ENCODE assay signal across 8 cellular contexts in the genomic region with DNA sequence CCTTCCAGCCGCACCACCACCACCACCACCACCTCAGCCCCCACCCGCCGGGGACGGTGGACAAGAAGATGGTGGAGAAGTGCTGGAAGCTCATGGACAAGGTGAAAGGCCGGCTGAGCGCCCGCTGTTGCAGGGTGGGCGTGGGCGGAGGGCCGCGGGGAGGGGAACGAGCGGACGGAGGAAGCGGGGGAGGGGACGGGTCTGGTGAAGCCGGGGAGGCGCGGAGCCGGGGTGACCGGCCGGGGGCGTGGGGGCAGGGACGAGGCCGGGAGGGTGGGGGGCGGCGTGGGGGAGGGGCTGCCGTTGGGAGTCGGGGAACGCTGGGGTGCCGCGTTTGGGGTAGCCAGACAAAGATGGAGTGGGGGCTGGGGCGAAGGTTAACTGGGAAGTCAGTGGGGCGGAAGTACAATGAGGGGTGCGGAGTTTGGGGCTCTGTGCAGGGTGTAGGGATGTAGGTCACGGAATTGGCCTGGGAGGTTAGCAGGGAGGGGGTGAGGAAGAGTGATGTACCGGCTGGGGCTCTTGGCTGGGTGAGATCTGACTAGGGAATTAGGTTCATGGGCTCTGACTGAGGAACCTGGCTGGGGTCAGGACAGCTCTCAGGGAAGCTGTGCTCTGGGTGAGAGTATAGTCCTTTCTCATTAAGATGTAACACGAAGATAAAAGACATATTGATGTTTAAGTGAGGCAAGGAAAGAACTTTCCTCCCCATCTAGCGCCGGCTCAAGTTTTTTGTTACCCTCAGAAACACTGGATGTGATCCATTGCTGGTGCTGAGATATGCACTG. TPM values are rescaled to one million over a fixed set of nuclear protein-coding genes. Genes with fewer than 3 reads are reported as not detected.
DNase-seq lines count a peak whose midpoint lies in the region; ATAC-seq and TF ChIP-seq lines count a peak whose summit lies in the region.

No MANE protein-coding gene starts in this region.

- H3K27ac ChIP-seq in RWPE1, result peak overlapping the region; percentile 95
- peak overlapping the region; percentile 95 to 99 for H3K27ac ChIP-seq in right atrium auricular region
- H3K27ac ChIP-seq in rectal smooth muscle tissue (ENCODE audit: low read depth, low read length), result peak overlapping the region; percentile 89
- H3K27ac ChIP-seq in vagina, result peak overlapping the region; percentile 95

- CTCF ChIA-PET in RWPE1 (lab: Yijun Ruan, JAX), result interaction anchor here (0.6 to 0.9 kb wide), 5 partner anchors 10 to 131 kb away, joined by 3 read pairs; partner anchors contain the start of gene C2CD2L

- H3K4me1 ChIP-seq in right atrium auricular region, result peaks cover 3 to 41% of the 10 kb centered on the region in 2 donors
- peaks cover 8% of the 10 kb centered on the region for H3K4me1 ChIP-seq in rectal smooth muscle tissue (ENCODE audit: control insufficient read depth, insufficient read depth, low read length)
- H3K4me1 ChIP-seq in vagina, result peaks cover 23% of the 10 kb centered on the region

- POLR2A ChIA-PET in RWPE1 (lab: Yijun Ruan, JAX; ENCODE audit: low non-redundant PET), result no interaction called here

- intact Hi-C loops in vagina (cut with DNase I), result loop anchor here (5.0 to 10.0 kb wide), 2 partner anchors 111 to 112 kb away; partner anchors contain the start of gene MCAM

- TF ChIP-seq CTCF in RWPE1 (conservative IDR thresholded peaks at IDR 0.05; ENCODE audit: low read depth) (no peak), right atrium auricular region (IDR thresholded peaks at IDR 0.05) (no peak), vagina (IDR thresholded peaks at IDR 0.05) (no peak)

- H3K4me3 ChIP-seq in right atrium auricular region, result peak overlapping the region; percentile 95 to 100
- peak overlapping the region; percentile 79 for H3K4me3 ChIP-seq in rectal smooth muscle tissue (ENCODE audit: low read length)
- H3K4me3 ChIP-seq in vagina, result peak overlapping the region; percentile 75 to 99

- H3K36me3 ChIP-seq in right atrium auricular region, result no peaks in the 10 kb centered on the region
- H3K36me3 ChIP-seq in rectal smooth muscle tissue (ENCODE audit: control insufficient read depth, insufficient read depth, low read length), result no peaks in the 10 kb centered on the region
- H3K36me3 ChIP-seq in vagina, result no peaks in the 10 kb centered on the region

- no peak for TF ChIP-seq POLR2A in GM18505 (IDR thresholded peaks at IDR 0.05; ENCODE audit: borderline replicate concordance, extremely low read depth, insufficient read depth, insufficient read length)
- TF ChIP-seq POLR2A in vagina (IDR thresholded peaks at IDR 0.05), result no peak

- ATAC-seq in GM18505 (IDR thresholded peaks at IDR 0.05; ENCODE audit: unreplicated experiment), result peak; percentile 14
- ATAC-seq in HG02884 (IDR thresholded peaks at IDR 0.05; ENCODE audit: unreplicated experiment), result peak; percentile 26
- ATAC-seq in GM18873 (IDR thresholded peaks at IDR 0.05; ENCODE audit: low FRiP score, unreplicated experiment), result no peak

- H3K9me3 ChIP-seq in right atrium auricular region (no peaks in the 10 kb centered on the region), vagina (no peaks in the 10 kb centered on the region)

- H3K27me3 ChIP-seq in right atrium auricular region, result no peaks in the 10 kb centered on the region
- H3K27me3 ChIP-seq in rectal smooth muscle tissue (ENCODE audit: control insufficient read depth, insufficient read depth, low read length), result no peaks in the 10 kb centered on the region
- no peaks in the 10 kb centered on the region for H3K27me3 ChIP-seq in vagina

- H3K9ac ChIP-seq in rectal smooth muscle tissue (ENCODE audit: low read length), result peak overlapping the region; percentile 38

- DNase-seq in RWPE1 (ENCODE audit: low spot score) (peak; percentile 34), right atrium auricular region (ENCODE audit: low spot score) (no peak), vagina (ENCODE audit: extremely low spot score in 2 of 2) (no peak)
- DNase-seq in activated naive CD8-positive, alpha-beta T cell treated with anti-CD3 and anti-CD28 coated beads, Interleukin-2, amount 50 U/mL, for 16 hours (ENCODE audit: low read depth, low spot score), result peak; percentile 1

RNA-seq across cellular contexts. Expression of gene CBL, which starts 0.6 kb away (rescaled TPM):
- total RNA-seq in right atrium auricular region, result 10 to 100 TPM in 1 of 2 donors, 1 to 10 TPM in 1; 8.5 to 14.5 TPM
- 15.5 TPM for total RNA-seq in vagina

RNA-seq across cellular contexts. Expression of gene NHERF4, which starts 21.4 kb away (rescaled TPM):
- total RNA-seq in right atrium auricular region (1 to 10 TPM; 1.7 to 5.6 TPM), vagina (0.25 TPM)

RNA-seq across cellular contexts. Expression of gene NLRX1, which starts 38.2 kb away (rescaled TPM):
- total RNA-seq in right atrium auricular region (10 to 100 TPM; 16.9 to 24.3 TPM), vagina (15.5 TPM)

RNA-seq across cellular contexts. Expression of gene ABCG4, which starts 57.9 kb away (rescaled TPM):
- 1 to 10 TPM; 1.4 to 1.8 TPM for total RNA-seq in right atrium auricular region
- total RNA-seq in vagina, result 3.2 TPM

Comparison
In these comparisons a context has a peak if more than half of its experiments do, and no peak if none do; other contexts are left out.
1. DNase-seq: peak in RWPE1 (single experiment) and activated naive CD8-positive, alpha-beta T cell treated with anti-CD3 and anti-CD28 coated beads, Interleukin-2, amount 50 U/mL, for 16 hours (single experiment); none in right atrium auricular region (single experiment) and vagina (0 of 2).
2. Peak in every context shown above with its lines, with median percentiles within 50 percentile points of each other: H3K27ac ChIP-seq and H3K4me3 ChIP-seq.